In the genomic region with DNA sequence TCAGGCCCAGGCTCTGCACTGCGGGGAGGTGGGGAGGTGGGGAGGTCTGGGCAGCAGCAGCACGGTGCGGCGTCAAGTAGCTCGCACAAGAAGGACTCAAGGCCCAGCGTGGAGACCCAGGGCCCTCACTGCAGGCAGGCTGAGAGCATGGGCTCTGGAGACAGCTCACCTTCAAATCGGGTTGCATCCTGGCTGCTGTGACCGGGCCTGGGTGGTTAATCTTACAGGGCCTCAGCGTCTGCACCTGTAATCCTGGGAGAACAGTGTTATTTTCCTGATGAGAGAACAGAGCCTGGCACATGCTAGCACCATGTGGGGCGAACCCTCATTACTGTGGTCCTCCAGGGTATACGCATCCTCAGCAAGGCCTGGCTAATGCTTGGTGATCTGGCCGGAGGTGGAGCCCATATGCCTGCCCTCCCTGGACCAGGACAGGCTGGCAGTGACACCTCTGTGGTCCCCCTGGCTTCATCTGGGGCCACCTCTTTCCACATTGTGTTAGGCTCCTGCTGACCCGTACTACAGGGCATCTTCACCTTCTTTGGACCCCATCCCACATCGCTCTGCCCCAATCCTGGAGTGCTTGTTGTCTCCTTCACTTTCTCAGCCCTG, we compare ENCODE assay signal across 25 cellular contexts. TPM values are rescaled to one million over a fixed set of nuclear protein-coding genes. Genes with fewer than 3 reads are reported as not detected.
DNase-seq lines count a peak whose midpoint lies in the region; ATAC-seq and TF ChIP-seq lines count a peak whose summit lies in the region.
"Had no signal": no experiment of that assay in that cellular context is flagged by ENCODE, and none has a peak within 500 bp of the region (broad histone marks: within the 10 kb centered on the region; RNA-seq: fewer than 3 reads in every experiment).

No MANE protein-coding gene starts in this region.

- no peaks in the 10 kb centered on the region for H3K9me3 Mint-ChIP-seq in nephron progenitor cell
- H3K9me3 Mint-ChIP-seq: activated T-helper 2 cell treated with anti-CD3 and anti-CD28 coated beads, Interferon-gamma antibody, Interleukin-2, Interleukin-4, amounts not matched to agents 10 μg/mL and 5 μg/mL and 100 μg/mL, durations not matched to agents 14 hours and 24 hours and 36 hours; CD8-positive, alpha-beta memory T cell; IgD-negative memory B cell had no signal

- no peak for ATAC-seq in Right ventricle myocardium superior (ENCODE audit: poor library complexity)
- ATAC-seq in GM21515 (IDR thresholded peaks at IDR 0.05; ENCODE audit: unreplicated experiment), result no peak
- ATAC-seq: left lung; stimulated activated naive CD8-positive, alpha-beta T cell treated with anti-CD3 and anti-CD28 coated beads, Interleukin-15, Interleukin-2, amounts not matched to agents 100 U/mL and 50 U/mL, for 24 hours had no signal

- H3K27ac ChIP-seq in left ventricle myocardium inferior (replicated peaks) (no peak overlapping the region), Peyer's patch (no peak overlapping the region), uterus (no peak overlapping the region)
- H3K27ac ChIP-seq: left lung, prostate gland, SJCRH30, thyroid gland had no signal

- DNase-seq in Right ventricle myocardium superior (peak; percentile 18), left ventricle myocardium inferior (no peak), Peyer's patch (peak in 2 of 3 donors; percentile 24 to 29), nephron progenitor cell (no peak), uterus (peak; percentile 10 to 13), DMS153 (lab: John Stamatoyannopoulos, UW) (no peak), SW480 (ENCODE audit: low spot score) (no peak)
- DNase-seq: activated CD4-positive, alpha-beta T cell treated with anti-CD3 and anti-CD28 coated beads, Interleukin-2, amount 50 U/mL, for 48 hours; activated CD8-positive, alpha-beta memory T cell treated with anti-CD3 and anti-CD28 coated beads, Interleukin-2, amount 50 U/mL, for 48 hours; CD8-positive, alpha-beta memory T cell; mesendoderm; NCI-H1105 treated with DMSO at 0.1 percent for 48 hours; NCI-H1930; NCI-H345; NCI-H748 treated with DMSO at 0.1 percent for 48 hours; SJCRH30; stimulated activated naive CD8-positive, alpha-beta T cell treated with anti-CD3 and anti-CD28 coated beads, Interleukin-15, Interleukin-2, amounts not matched to agents 100 U/mL and 50 U/mL, for 24 hours; T-helper 1 cell; thyroid gland had no signal

- H3K4me1 ChIP-seq in left ventricle myocardium inferior, result peaks cover 36% of the 10 kb centered on the region
- H3K4me1 ChIP-seq in Peyer's patch, result peaks cover 0 to 25% (median 1%) of the 10 kb centered on the region in 4 donors
- H3K4me1 ChIP-seq in uterus, result peaks cover 0 to 4% of the 10 kb centered on the region in 2 donors

- no peak overlapping the region for H3K4me3 ChIP-seq in left ventricle myocardium inferior
- H3K4me3 ChIP-seq in Peyer's patch, result no peak overlapping the region
- H3K4me3 ChIP-seq in uterus, result no peak overlapping the region
- H3K4me3 ChIP-seq: left lung, prostate gland, SJCRH30, thyroid gland had no signal

- H3K4me1 Mint-ChIP-seq in nephron progenitor cell, result peaks cover 55% of the 10 kb centered on the region

- H3K27me3 ChIP-seq in left ventricle myocardium inferior (ENCODE audit: low read depth) (peaks cover 5% of the 10 kb centered on the region), Peyer's patch (no peaks in the 10 kb centered on the region), uterus (no peaks in the 10 kb centered on the region)
- H3K27me3 ChIP-seq: left lung, SJCRH30, thyroid gland had no signal

- TF ChIP-seq POLR2A in Peyer's patch (IDR thresholded peaks at IDR 0.05) (no peak), uterus (IDR thresholded peaks at IDR 0.05) (no peak)

- no peaks in the 10 kb centered on the region for H3K36me3 Mint-ChIP-seq in nephron progenitor cell (ENCODE audit: low read depth)
- H3K36me3 Mint-ChIP-seq: CD8-positive, alpha-beta memory T cell; IgD-negative memory B cell had no signal

- H3K4me3 Mint-ChIP-seq in nephron progenitor cell, result no peak overlapping the region
- H3K4me3 Mint-ChIP-seq: B cell; CD8-positive, alpha-beta memory T cell had no signal

- no peaks in the 10 kb centered on the region for H3K9me3 ChIP-seq in left ventricle myocardium inferior (replicated peaks)
- H3K9me3 ChIP-seq in Peyer's patch, result no peaks in the 10 kb centered on the region
- H3K9me3 ChIP-seq in uterus, result no peaks in the 10 kb centered on the region
- H3K9me3 ChIP-seq: left lung, prostate gland, SJCRH30, thyroid gland had no signal

- peak overlapping the region; percentile 23 for H3K27ac Mint-ChIP-seq in nephron progenitor cell
- H3K27ac Mint-ChIP-seq: activated T-helper 2 cell treated with anti-CD3 and anti-CD28 coated beads, Interferon-gamma antibody, Interleukin-2, Interleukin-4, amounts not matched to agents 10 μg/mL and 5 μg/mL and 100 μg/mL, durations not matched to agents 14 hours and 24 hours and 36 hours; B cell; CD8-positive, alpha-beta memory T cell had no signal

- H3K27me3 Mint-ChIP-seq in nephron progenitor cell (ENCODE audit: low read depth, poor library complexity), result peaks cover 5% of the 10 kb centered on the region

- H3K36me3 ChIP-seq in left ventricle myocardium inferior, result no peaks in the 10 kb centered on the region
- H3K36me3 ChIP-seq in Peyer's patch, result no peaks in the 10 kb centered on the region
- H3K36me3 ChIP-seq in uterus, result no peaks in the 10 kb centered on the region
- H3K36me3 ChIP-seq: left lung, prostate gland, SJCRH30, thyroid gland had no signal

- TF ChIP-seq CTCF in left ventricle myocardium inferior (IDR thresholded peaks at IDR 0.05; ENCODE audit: borderline replicate concordance) (no peak), Peyer's patch (IDR thresholded peaks at IDR 0.05) (no peak), nephron progenitor cell (IDR thresholded peaks at IDR 0.05) (no peak), uterus (IDR thresholded peaks at IDR 0.05) (no peak)

- intact Hi-C loops in Right ventricle myocardium superior (cut with DNase I), result no loop called here
- intact Hi-C loops in left ventricle myocardium inferior (cut with micrococcal nuclease), result loop anchor here (10.0 kb wide), 1 partner anchor 1291 kb away; no protein-coding TSS in a partner anchor
- intact Hi-C loops in uterus (cut with DNase I; ENCODE audit: low total_unique reads), result loop anchor here (5.0 kb wide), 2 partner anchors 944 to 1089 kb away; no protein-coding TSS in a partner anchor

RNA-seq across cellular contexts. Expression of a gene that starts 55.5 kb away (rescaled TPM):
- 25.0 TPM for total RNA-seq in Right ventricle myocardium superior
- total RNA-seq in left ventricle myocardium inferior, result 16.9 TPM
- 10 to 100 TPM in 2 of 4 donors, 1 to 10 TPM in 2; 1.8 to 18.8 (median 9.3) TPM for total RNA-seq in Peyer's patch
- 10 to 100 TPM in 3 of 4 donors, 1 to 10 TPM in 1; 3.6 to 57.1 (median 25.1) TPM for total RNA-seq in uterus
- total RNA-seq: activated T-helper 2 cell treated with anti-CD3 and anti-CD28 coated beads, Interferon-gamma antibody, Interleukin-2, Interleukin-4, amounts not matched to agents 10 μg/mL and 5 μg/mL and 100 μg/mL, durations not matched to agents 14 hours and 24 hours and 36 hours; B cell had no signal

Comparison
In these comparisons a context has a peak if more than half of its experiments do, and no peak if none do; other contexts are left out.
1. DNase-seq: peak in Right ventricle myocardium superior (single experiment), Peyer's patch (2 of 3) and uterus (2 of 2); none in left ventricle myocardium inferior (single experiment), nephron progenitor cell (single experiment), DMS153 (single experiment) and SW480 (single experiment).